ENCODE assay signal across 1 cellular context in the genomic region with DNA sequence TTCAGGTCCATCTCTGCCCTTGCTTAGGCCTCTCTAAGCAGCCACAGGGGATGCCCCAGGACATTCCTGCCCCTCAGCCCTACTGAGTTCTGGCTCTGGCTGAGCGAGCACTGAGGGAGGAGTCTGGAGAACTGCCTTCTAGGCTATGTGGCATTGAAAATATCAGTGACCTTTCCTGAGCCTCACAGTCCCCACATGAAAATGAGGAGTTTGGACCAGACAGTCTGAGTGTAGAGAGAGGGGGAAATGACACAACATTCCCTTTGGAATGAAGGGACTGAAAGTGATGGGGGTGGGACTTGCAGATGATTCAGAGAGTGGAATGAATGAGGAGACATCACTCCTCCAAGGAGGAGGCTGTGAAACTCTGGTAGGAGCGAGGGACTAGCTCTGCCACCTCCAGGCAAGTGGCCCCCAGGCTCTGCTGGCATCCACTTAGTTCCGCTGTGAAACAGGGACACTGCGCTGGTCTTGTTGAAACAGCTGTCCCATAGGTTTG.
TF ChIP-seq lines count a peak whose summit lies in the region.

No MANE protein-coding gene starts in this region.

TF ChIP-seq in IMR-90, 13 proteins besides CTCF, POLR2A, EP300 and RAD21:
- TF ChIP-seq BHLHE40 (IDR thresholded peaks at IDR 0.05; ENCODE audit: low read depth, low read length) (0 out of 2 replicates have a peak, but pooled peaks have one; percentile 15), MAFK (IDR thresholded peaks at IDR 0.05; ENCODE audit: low read depth, low read length) (no peak; the same call in 1 of the 2 replicates), CHD1 (IDR thresholded peaks at IDR 0.05; ENCODE audit: low read depth, low read length) (no peak), RFX5 (IDR thresholded peaks at IDR 0.05; ENCODE audit: low read depth, low read length) (no peak), CEBPB (IDR thresholded peaks at IDR 0.05; ENCODE audit: low read depth, low read length) (peak; percentile 90), MAZ (IDR thresholded peaks at IDR 0.05; ENCODE audit: borderline replicate concordance, low read depth, low read length) (0 out of 2 replicates have a peak, but pooled peaks have one; percentile 51), SMC3 (IDR thresholded peaks at IDR 0.05; ENCODE audit: low read depth, low read length) (no peak; the same call in 1 of the 2 replicates), RCOR1 (IDR thresholded peaks at IDR 0.05; ENCODE audit: insufficient replicate concordance, low read length) (peak; percentile 59), NFE2L2 (IDR thresholded peaks at IDR 0.05; ENCODE audit: low read depth, low read length) (0 out of 2 replicates have a peak, but pooled peaks have one; percentile 10), MXI1 (IDR thresholded peaks at IDR 0.05; ENCODE audit: borderline replicate concordance, low read depth, low read length) (no peak), FOS (IDR thresholded peaks at IDR 0.05; ENCODE audit: low read depth, low read length) (peak; percentile 81)
- TF ChIP-seq, protein P1, sequence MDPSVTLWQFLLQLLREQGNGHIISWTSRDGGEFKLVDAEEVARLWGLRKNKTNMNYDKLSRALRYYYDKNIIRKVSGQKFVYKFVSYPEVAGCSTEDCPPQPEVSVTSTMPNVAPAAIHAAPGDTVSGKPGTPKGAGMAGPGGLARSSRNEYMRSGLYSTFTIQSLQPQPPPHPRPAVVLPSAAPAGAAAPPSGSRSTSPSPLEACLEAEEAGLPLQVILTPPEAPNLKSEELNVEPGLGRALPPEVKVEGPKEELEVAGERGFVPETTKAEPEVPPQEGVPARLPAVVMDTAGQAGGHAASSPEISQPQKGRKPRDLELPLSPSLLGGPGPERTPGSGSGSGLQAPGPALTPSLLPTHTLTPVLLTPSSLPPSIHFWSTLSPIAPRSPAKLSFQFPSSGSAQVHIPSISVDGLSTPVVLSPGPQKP (IDR thresholded peaks at IDR 0.05; ENCODE audit: borderline replicate concordance, low read depth, low read length): no peak
- TF ChIP-seq, protein P2, sequence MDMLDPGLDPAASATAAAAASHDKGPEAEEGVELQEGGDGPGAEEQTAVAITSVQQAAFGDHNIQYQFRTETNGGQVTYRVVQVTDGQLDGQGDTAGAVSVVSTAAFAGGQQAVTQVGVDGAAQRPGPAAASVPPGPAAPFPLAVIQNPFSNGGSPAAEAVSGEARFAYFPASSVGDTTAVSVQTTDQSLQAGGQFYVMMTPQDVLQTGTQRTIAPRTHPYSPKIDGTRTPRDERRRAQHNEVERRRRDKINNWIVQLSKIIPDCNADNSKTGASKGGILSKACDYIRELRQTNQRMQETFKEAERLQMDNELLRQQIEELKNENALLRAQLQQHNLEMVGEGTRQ (IDR thresholded peaks at IDR 0.05; ENCODE audit: low read depth, low read length): no peak
